In genomic region chr7:117010375-117011133, GRCh38 we compare ENCODE assay signal across 10 cellular contexts. TPM values are rescaled to one million over a fixed set of nuclear protein-coding genes. Genes with fewer than 3 reads are reported as not detected.
DNase-seq lines count a peak whose midpoint lies in the region; ATAC-seq and TF ChIP-seq lines count a peak whose summit lies in the region.
"Had no signal": no experiment of that assay in that cellular context is flagged by ENCODE, and none has a peak within 500 bp of the region (broad histone marks: within the 10 kb centered on the region; RNA-seq: fewer than 3 reads in every experiment).

No MANE protein-coding gene starts in this region.

- H3K9me3 ChIP-seq in mesenchymal stem cell (ENCODE audit: control insufficient read depth, low read length) (no peaks in the 10 kb centered on the region), body of pancreas (no peaks in the 10 kb centered on the region), esophagus muscularis mucosa (no peaks in the 10 kb centered on the region), gastroesophageal sphincter (no peaks in the 10 kb centered on the region)

- intact Hi-C loops in body of pancreas (cut with DNase I) = no loop called here
- intact Hi-C loops in esophagus muscularis mucosa (cut with DNase I) = no loop called here

- H2BK120ac ChIP-seq in mesenchymal stem cell (ENCODE audit: low read depth, low read length) = peak overlapping the region; percentile 54

- peaks cover 18% of the 10 kb centered on the region for H3K79me1 ChIP-seq in mesenchymal stem cell (replicated peaks; ENCODE audit: low read length, poor library complexity, severe bottlenecking)

- peak overlapping the region; percentile 64 to 75 for H3K18ac ChIP-seq in mesenchymal stem cell (ENCODE audit: low read depth in 1 of 2, low read length in 2 of 2)

- ATAC-seq in GM18508 (IDR thresholded peaks at IDR 0.05; ENCODE audit: insufficient read depth, unreplicated experiment) (peak; percentile 28), GM21717 (IDR thresholded peaks at IDR 0.05; ENCODE audit: unreplicated experiment) (peak; percentile 57), body of pancreas (no peak), gastroesophageal sphincter (no peak)
- ATAC-seq: SK-N-SH treated with all-trans-retinoic acid at 6 μM for 48 hours had no signal

- H2AK5ac ChIP-seq in mesenchymal stem cell (ENCODE audit: low read length, severe bottlenecking) = peak overlapping the region; percentile 11

- H2AFZ ChIP-seq in mesenchymal stem cell (ENCODE audit: low read depth, low read length) = no peak overlapping the region

- H3K4me1 ChIP-seq in mesenchymal stem cell (ENCODE audit: control insufficient read depth, insufficient read depth, low read depth, low read length) (peaks cover 2% of the 10 kb centered on the region), body of pancreas (peaks cover 7% of the 10 kb centered on the region), esophagus muscularis mucosa (peaks cover 15 to 29% (median 25%) of the 10 kb centered on the region in 4 donors), gastroesophageal sphincter (peaks cover 0 to 22% (median 0%) of the 10 kb centered on the region in 3 donors)

- H3K9me3 Mint-ChIP-seq in IgD-negative memory B cell = peaks cover 0 to 1% (median 0%) of the 10 kb centered on the region in 3 donors

- peak overlapping the region; percentile 15 to 80 (median 32) for H3K4me3 Mint-ChIP-seq in IgD-negative memory B cell

- no peak overlapping the region for H3K9ac ChIP-seq in mesenchymal stem cell (ENCODE audit: low read length)

- peak overlapping the region; percentile 11 for H4K91ac ChIP-seq in mesenchymal stem cell (ENCODE audit: low read length)

- H4K8ac ChIP-seq in mesenchymal stem cell (ENCODE audit: low read length) = peak overlapping the region; percentile 27

- peak overlapping the region; percentile 80 to 89 for H3K4ac ChIP-seq in mesenchymal stem cell (ENCODE audit: low read depth in 1 of 2, low read length in 2 of 2)

- H3K27ac ChIP-seq in mesenchymal stem cell (ENCODE audit: low read length, poor library complexity, severe bottlenecking) (no peak overlapping the region), body of pancreas (no peak overlapping the region), esophagus muscularis mucosa (replicated peaks in 1 of 4) (no peak overlapping the region), gastroesophageal sphincter (no peak overlapping the region)

- no peaks in the 10 kb centered on the region for H3K27me3 Mint-ChIP-seq in IgD-negative memory B cell

- H3K27me3 ChIP-seq in mesenchymal stem cell (ENCODE audit: control insufficient read depth in 1 of 2, insufficient read depth in 1 of 2, low read length in 2 of 2) (no peaks in the 10 kb centered on the region), body of pancreas (no peaks in the 10 kb centered on the region), esophagus muscularis mucosa (no peaks in the 10 kb centered on the region), gastroesophageal sphincter (no peaks in the 10 kb centered on the region)

- peak overlapping the region in 1 of 2 experiments; percentile 26 for H3K23ac ChIP-seq in mesenchymal stem cell (ENCODE audit: low read length in 2 of 2)

- H3K4me3 ChIP-seq in mesenchymal stem cell (ENCODE audit: insufficient read depth in 1 of 2, low read depth in 1 of 2, low read length in 2 of 2) (no peak overlapping the region), body of pancreas (no peak overlapping the region), esophagus muscularis mucosa (no peak overlapping the region), gastroesophageal sphincter (no peak overlapping the region)

- H2BK12ac ChIP-seq in mesenchymal stem cell (ENCODE audit: low read length in 2 of 2) = peak overlapping the region; percentile 59 to 87

- TF ChIP-seq EP300 in esophagus muscularis mucosa (IDR thresholded peaks at IDR 0.05) (no peak), gastroesophageal sphincter (IDR thresholded peaks at IDR 0.05) (no peak)

- peak overlapping the region in 1 of 3 donors; percentile 28 for H3K27ac Mint-ChIP-seq in IgD-negative memory B cell

- no peak overlapping the region for H3K4me2 ChIP-seq in mesenchymal stem cell (ENCODE audit: low read length, poor library complexity, severe bottlenecking)

- no peak for TF ChIP-seq POLR2A in body of pancreas (IDR thresholded peaks at IDR 0.05)
- TF ChIP-seq POLR2A in esophagus muscularis mucosa (IDR thresholded peaks at IDR 0.05; ENCODE audit: low read depth) = no peak
- no peak for TF ChIP-seq POLR2A in gastroesophageal sphincter (IDR thresholded peaks at IDR 0.05)

- H2BK5ac ChIP-seq in mesenchymal stem cell (ENCODE audit: low read depth, low read length, poor library complexity, severe bottlenecking) = no peak overlapping the region

- no peaks in the 10 kb centered on the region for H3K36me3 Mint-ChIP-seq in IgD-negative memory B cell

- peaks cover 33 to 41% (median 38%) of the 10 kb centered on the region in 3 donors for H3K4me1 Mint-ChIP-seq in IgD-negative memory B cell

- no peak for TF ChIP-seq CTCF in body of pancreas (IDR thresholded peaks at IDR 0.05)
- no peak for TF ChIP-seq CTCF in esophagus muscularis mucosa (IDR thresholded peaks at IDR 0.05)
- no peak for TF ChIP-seq CTCF in gastroesophageal sphincter (IDR thresholded peaks at IDR 0.05)

- no peak overlapping the region for H3K14ac ChIP-seq in mesenchymal stem cell (ENCODE audit: low read length in 2 of 2)

- DNase-seq in mesenchymal stem cell (no peak), body of pancreas (no peak), esophagus muscularis mucosa (ENCODE audit: extremely low spot score) (no peak), NCI-H2196 treated with DMSO at 0.1 percent for 48 hours (lab: John Stamatoyannopoulos, UW; ENCODE audit: unreplicated experiment) (no peak)
- DNase-seq: nucleus accumbens had no signal

- 98% methylated on average over 6 of the region's 6 CpGs for WGBS in mesenchymal stem cell
- 91 to 96% methylated on average over 6 of the region's 6 CpGs for WGBS in body of pancreas, 2 donors
- WGBS in esophagus muscularis mucosa = 94% methylated on average over 6 of the region's 6 CpGs
- WGBS in gastroesophageal sphincter (ENCODE audit: low coverage in 1 of 2), 2 donors = 91 to 94% methylated on average over 6 of the region's 6 CpGs

- H3K36me3 ChIP-seq in mesenchymal stem cell (ENCODE audit: control insufficient read depth in 1 of 2, insufficient read depth in 2 of 2, low read depth in 1 of 2, low read length in 2 of 2) (no peaks in the 10 kb centered on the region), body of pancreas (replicated peaks in 1 of 2; ENCODE audit: insufficient read depth in 1 of 2, low read depth in 2 of 2) (no peaks in the 10 kb centered on the region), esophagus muscularis mucosa (no peaks in the 10 kb centered on the region), gastroesophageal sphincter (no peaks in the 10 kb centered on the region)

- H2BK15ac ChIP-seq in mesenchymal stem cell (ENCODE audit: low read depth, poor library complexity, severe bottlenecking) = no peak overlapping the region

RNA-seq across cellular contexts. Expression of gene ST7, which starts 57.3 kb away (rescaled TPM):
- polyA plus RNA-seq in IgD-negative memory B cell = 4.4 TPM
- polyA plus RNA-seq in mesenchymal stem cell (2013, experiment 1 of 2) = 23.8 TPM
- 24.5 TPM for polyA plus RNA-seq in mesenchymal stem cell (2013, experiment 2 of 2)
- 10 to 100 TPM; 24.6 to 34.3 TPM for total RNA-seq in body of pancreas
- 10 to 100 TPM; 16.9 to 22.0 (median 18.2) TPM for total RNA-seq in esophagus muscularis mucosa
- total RNA-seq in gastroesophageal sphincter = 10 to 100 TPM; 19.1 to 43.9 (median 24.2) TPM

Comparison
In these comparisons a context has a peak if more than half of its experiments do, and no peak if none do; other contexts are left out.
1. ATAC-seq: peak in GM18508 (single experiment) and GM21717 (single experiment); none in body of pancreas (single experiment) and gastroesophageal sphincter (single experiment).